In genomic region chr14:87628129-87628528, GRCh38 we compare ENCODE assay signal across 11 cellular contexts.
DNase-seq lines count a peak whose midpoint lies in the region; ATAC-seq and TF ChIP-seq lines count a peak whose summit lies in the region.
"Had no signal": no experiment of that assay in that cellular context is flagged by ENCODE, and none has a peak within 500 bp of the region (broad histone marks: within the 10 kb centered on the region; RNA-seq: fewer than 3 reads in every experiment).

No MANE protein-coding gene starts in this region.

- DNase-seq in ELF-1 (ENCODE audit: low read depth, low spot score) (peak; percentile 6), SIG-M5 (lab: John Stamatoyannopoulos, UW) (peak; percentile 18), cardiac muscle cell (ENCODE audit: low read depth in 1 of 2, low spot score in 1 of 2) (peak; percentile 27 to 41), renal cortical epithelial cell (ENCODE audit: low read depth) (peak; percentile 68), immature natural killer cell (no peak), D341Med (ENCODE audit: low spot score) (no peak), type B pancreatic cell (ENCODE audit: extremely low spot score, unreplicated experiment) (no peak)
- DNase-seq: activated T-cell treated with anti-CD3 and anti-CD28 coated beads, Interleukin-2, amount 50 U/mL, for 1 hour; stimulated activated naive CD8-positive, alpha-beta T cell treated with anti-CD3 and anti-CD28 coated beads, Interleukin-15, Interleukin-2, amounts not matched to agents 100 U/mL and 50 U/mL, for 24 hours; T-cell had no signal

- H3K4me1 ChIP-seq in cardiac muscle cell (ENCODE audit: low read depth), result no peaks in the 10 kb centered on the region

- no peak for ATAC-seq in HG03439 (IDR thresholded peaks at IDR 0.05; ENCODE audit: unreplicated experiment)
- ATAC-seq: stimulated activated naive CD8-positive, alpha-beta T cell treated with anti-CD3 and anti-CD28 coated beads, Interleukin-15, Interleukin-2, amounts not matched to agents 100 U/mL and 50 U/mL, for 24 hours; T-cell had no signal

- H3K4me1 Mint-ChIP-seq in immature natural killer cell, result no peaks in the 10 kb centered on the region
- peaks cover 21% of the 10 kb centered on the region for H3K4me1 Mint-ChIP-seq in type B pancreatic cell (ENCODE audit: unreplicated experiment)
- H3K4me1 Mint-ChIP-seq: T-cell had no signal

- H3K27me3 Mint-ChIP-seq in immature natural killer cell (ENCODE audit: low read depth in 3 of 3) (peaks cover 0 to 3% (median 0%) of the 10 kb centered on the region in 3 donors), type B pancreatic cell (peaks cover 12% of the 10 kb centered on the region)
- H3K27me3 Mint-ChIP-seq: T-cell had no signal

- no peak overlapping the region for H3K4me3 ChIP-seq in cardiac muscle cell

- no peak overlapping the region for H3K4me3 Mint-ChIP-seq in immature natural killer cell
- no peak overlapping the region for H3K4me3 Mint-ChIP-seq in type B pancreatic cell
- H3K4me3 Mint-ChIP-seq: T-cell had no signal

- H3K36me3 Mint-ChIP-seq in immature natural killer cell (no peaks in the 10 kb centered on the region), type B pancreatic cell (peaks cover 1% of the 10 kb centered on the region)
- H3K36me3 Mint-ChIP-seq: T-cell had no signal

- no peak overlapping the region for H3K27ac ChIP-seq in cardiac muscle cell

- H3K36me3 ChIP-seq in cardiac muscle cell, result no peaks in the 10 kb centered on the region

- H3K9me3 ChIP-seq in cardiac muscle cell (ENCODE audit: low read depth), result no peaks in the 10 kb centered on the region

- no peaks in the 10 kb centered on the region for H3K27me3 ChIP-seq in cardiac muscle cell

- TF ChIP-seq CTCF in cardiac muscle cell (IDR thresholded peaks at IDR 0.05; ENCODE audit: low read depth, low read length) (no peak), type B pancreatic cell (conservative IDR thresholded peaks at IDR 0.05) (no peak)

- H3K9me3 Mint-ChIP-seq in immature natural killer cell (peaks cover 0 to 15% (median 4%) of the 10 kb centered on the region in 6 donors), type B pancreatic cell (peaks cover 5% of the 10 kb centered on the region)

- no peak overlapping the region for H3K27ac Mint-ChIP-seq in immature natural killer cell
- H3K27ac Mint-ChIP-seq in type B pancreatic cell, result no peak overlapping the region
- H3K27ac Mint-ChIP-seq: T-cell had no signal

Comparison
In these comparisons a context has a peak if more than half of its experiments do, and no peak if none do; other contexts are left out.
1. DNase-seq: peak in ELF-1 (single experiment), SIG-M5 (single experiment), cardiac muscle cell (2 of 2) and renal cortical epithelial cell (single experiment); none in immature natural killer cell (0 of 3), D341Med (single experiment) and type B pancreatic cell (single experiment).